8 cellular contexts compared by ENCODE assay signal in the genomic region with DNA sequence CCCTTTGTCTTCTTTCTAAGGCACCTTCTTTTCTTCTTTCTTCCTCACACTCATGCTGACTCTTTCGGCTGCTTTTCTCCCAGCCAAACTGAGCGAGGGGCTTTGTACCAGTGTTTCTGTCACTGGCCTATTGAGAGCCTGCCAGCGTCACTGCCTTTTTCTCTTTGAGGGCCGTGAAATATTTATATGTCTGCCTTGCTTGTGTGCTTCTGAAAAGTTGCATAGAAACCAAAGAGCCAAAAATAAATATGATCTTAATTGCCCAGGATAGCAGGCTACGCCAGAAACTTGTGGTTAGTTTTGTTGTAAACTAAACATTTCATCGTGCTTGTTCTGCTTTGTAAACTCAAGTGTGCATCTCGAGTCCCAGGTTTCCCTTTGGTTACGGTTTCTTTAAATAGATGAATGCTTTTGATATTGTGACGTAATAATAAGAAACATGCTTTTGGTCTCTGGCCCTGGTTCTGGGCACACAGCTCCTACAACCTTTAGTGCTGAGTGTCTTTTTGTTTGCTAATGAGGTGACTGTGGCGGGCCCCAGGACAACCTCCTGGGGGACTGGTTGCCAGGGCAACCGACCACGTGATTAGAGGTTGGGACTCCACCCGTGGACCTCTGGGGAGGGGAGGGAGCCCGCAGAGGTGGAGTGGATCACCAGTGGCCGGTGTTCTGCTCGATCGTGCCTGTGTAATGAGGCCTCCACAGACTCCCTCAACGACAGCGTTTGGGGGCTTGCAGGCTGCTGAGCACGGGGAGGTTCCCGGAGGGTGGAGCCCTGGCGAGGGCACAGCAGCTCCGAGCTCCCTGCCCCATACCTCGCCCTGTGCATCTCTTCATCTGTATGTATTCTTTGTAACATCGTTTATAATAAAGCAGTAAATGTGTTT. TPM values are rescaled to one million over a fixed set of nuclear protein-coding genes. Genes with fewer than 3 reads are reported as not detected.
DNase-seq lines count a peak whose midpoint lies in the region; ATAC-seq, FAIRE-seq and TF ChIP-seq lines count a peak whose summit lies in the region.

No MANE protein-coding gene starts in this region.

- H3K79me2 ChIP-seq in endothelial cell of umbilical vein (ENCODE audit: control insufficient read depth, insufficient read depth, low read length) = no peaks in the 10 kb centered on the region

- peak overlapping the region; percentile 46 to 77 for H3K27ac Mint-ChIP-seq in natural killer cell treated with Interleukin-12 subunit alpha and Interleukin-12 subunit beta and Interleukin-15 and Interleukin-18, amount 100 ng/mL, for 72 hours
- no peak overlapping the region for H3K27ac Mint-ChIP-seq in T-helper 2 cell treated with Interferon-gamma antibody and Interleukin-4, amounts not matched to agents 5 μg/mL and 100 μg/mL, for 36 hours

- peaks cover 8% of the 10 kb centered on the region; the same call in 1 of the 2 replicates for H3K4me1 ChIP-seq in SJCRH30
- no peaks in the 10 kb centered on the region for H3K4me1 ChIP-seq in endothelial cell of umbilical vein (ENCODE audit: control insufficient read depth, extremely low read depth, insufficient read depth, low read length)

- no TSS peak for BruUV-seq in endothelial cell of umbilical vein (replicated peaks; lab: Mats Ljungman, UMichigan)

- intact Hi-C loops in endothelial cell of umbilical vein (cut with micrococcal nuclease) = no loop called here

- no peak for TF ChIP-seq POLR2A in endothelial cell of umbilical vein (IDR thresholded peaks at IDR 0.05; ENCODE audit: low read depth, low read length)

- H3K9ac ChIP-seq in endothelial cell of umbilical vein (replicated peaks; ENCODE audit: extremely low read depth, insufficient read depth, low read length) = no peak overlapping the region

- H3K4me3 Mint-ChIP-seq in natural killer cell treated with Interleukin-12 subunit alpha and Interleukin-12 subunit beta and Interleukin-15 and Interleukin-18, amount 100 ng/mL, for 72 hours = peak overlapping the region; percentile 76
- no peak overlapping the region for H3K4me3 Mint-ChIP-seq in T-helper 2 cell treated with Interferon-gamma antibody and Interleukin-4, amounts not matched to agents 5 μg/mL and 100 μg/mL, for 36 hours

- no peaks in the 10 kb centered on the region for H3K9me1 ChIP-seq in endothelial cell of umbilical vein (replicated peaks; ENCODE audit: control insufficient read depth, extremely low read depth, insufficient read depth, low read length)

- no peak overlapping the region for H3K4me2 ChIP-seq in endothelial cell of umbilical vein (ENCODE audit: insufficient read depth, low read length)

- POLR2A ChIA-PET in endothelial cell of umbilical vein (lab: Charles Lee) = no interaction called here

- H3K9me3 ChIP-seq in SJCRH30 (replicated peaks) (no peaks in the 10 kb centered on the region), endothelial cell of umbilical vein (replicated peaks; ENCODE audit: control insufficient read depth, insufficient read depth, low read length) (no peaks in the 10 kb centered on the region)

- peaks cover 36 to 44% of the 10 kb centered on the region in 2 donors for H3K4me1 Mint-ChIP-seq in natural killer cell treated with Interleukin-12 subunit alpha and Interleukin-12 subunit beta and Interleukin-15 and Interleukin-18, amount 100 ng/mL, for 72 hours (ENCODE audit: low read depth in 2 of 2)
- H3K4me1 Mint-ChIP-seq in T-helper 2 cell treated with Interferon-gamma antibody and Interleukin-4, amounts not matched to agents 5 μg/mL and 100 μg/mL, for 36 hours (ENCODE audit: low read depth) = peaks cover 31% of the 10 kb centered on the region

- H2AFZ ChIP-seq in endothelial cell of umbilical vein (ENCODE audit: low read depth, low read length) = no peak overlapping the region

- dilution Hi-C loops in endothelial cell of umbilical vein (cut with MboI; ENCODE audit: extremely low pct_ligation_motif_present, low sequenced_read_pairs) = no loop called here

- peak; percentile 66 for ATAC-seq in GM21390 (IDR thresholded peaks at IDR 0.05; ENCODE audit: unreplicated experiment)
- peak; percentile 45 to 53 for ATAC-seq in natural killer cell treated with Interleukin-12 subunit alpha and Interleukin-12 subunit beta and Interleukin-15 and Interleukin-18, amount 100 ng/mL, for 72 hours

- H4K20me1 ChIP-seq in endothelial cell of umbilical vein (replicated peaks; ENCODE audit: control insufficient read depth, extremely low read depth, insufficient read depth, low read length) = no peaks in the 10 kb centered on the region

- H3K27me3 ChIP-seq in SJCRH30 (no peaks in the 10 kb centered on the region; the same call in 1 of the 2 replicates), endothelial cell of umbilical vein (ENCODE audit: control insufficient read depth in 2 of 2, insufficient read depth in 2 of 2, low read length in 2 of 2) (no peaks in the 10 kb centered on the region)

- peak; percentile 18 for FAIRE-seq in endothelial cell of umbilical vein (lab: Jason Lieb, UNC)

- no peaks in the 10 kb centered on the region for H3K36me3 ChIP-seq in SJCRH30
- peaks cover 0 to 2% of the 10 kb centered on the region in 2 experiments for H3K36me3 ChIP-seq in endothelial cell of umbilical vein (ENCODE audit: control insufficient read depth in 2 of 2, extremely low read depth in 1 of 2, insufficient read depth in 2 of 2, low read length in 2 of 2)

- H3K27ac ChIP-seq in SJCRH30 (no peak overlapping the region), endothelial cell of umbilical vein (ENCODE audit: insufficient read depth, low read depth, low read length) (no peak overlapping the region)

- no peak for TF ChIP-seq CTCF in endothelial cell of umbilical vein (IDR thresholded peaks at IDR 0.05; ENCODE audit: extremely low read depth in 1 of 2, insufficient read depth in 1 of 2, low read depth in 1 of 2, low read length in 2 of 2)

- H3K4me3 ChIP-seq in GM08714 (ENCODE audit: low read length) = peak overlapping the region; percentile 35; the same call in 1 of the 2 replicates
- peak overlapping the region; percentile 27 for H3K4me3 ChIP-seq in SJCRH30
- H3K4me3 ChIP-seq in endothelial cell of umbilical vein (replicated peaks in 1 of 3; ENCODE audit: insufficient read depth in 1 of 3, low read depth in 1 of 3, low read length in 3 of 3) = no peak overlapping the region

- peaks cover 8% of the 10 kb centered on the region for H3K36me3 Mint-ChIP-seq in natural killer cell treated with Interleukin-12 subunit alpha and Interleukin-12 subunit beta and Interleukin-15 and Interleukin-18, amount 100 ng/mL, for 72 hours
- peaks cover 40% of the 10 kb centered on the region for H3K36me3 Mint-ChIP-seq in T-helper 2 cell treated with Interferon-gamma antibody and Interleukin-4, amounts not matched to agents 5 μg/mL and 100 μg/mL, for 36 hours (ENCODE audit: low read depth)

- H3K27me3 Mint-ChIP-seq in natural killer cell treated with Interleukin-12 subunit alpha and Interleukin-12 subunit beta and Interleukin-15 and Interleukin-18, amount 100 ng/mL, for 72 hours = no peaks in the 10 kb centered on the region
- no peaks in the 10 kb centered on the region for H3K27me3 Mint-ChIP-seq in T-helper 2 cell treated with Interferon-gamma antibody and Interleukin-4, amounts not matched to agents 5 μg/mL and 100 μg/mL, for 36 hours (ENCODE audit: low read depth)

- peak; percentile 81 for DNase-seq in HT-29 (ENCODE audit: low spot score)
- DNase-seq in SJCRH30 = peak; percentile 30 to 42
- no peak for DNase-seq in endothelial cell of umbilical vein (ENCODE audit: low read depth, low spot score)
- DNase-seq in natural killer cell treated with Interleukin-12 subunit alpha and Interleukin-12 subunit beta and Interleukin-15 and Interleukin-18, amount 100 ng/mL, for 72 hours (ENCODE audit: low spot score) = no peak
- no peak for DNase-seq in NCI-H82 (lab: John Stamatoyannopoulos, UW)
- no peak for DNase-seq in T-helper 2 cell treated with Interferon-gamma antibody and Interleukin-4, amounts not matched to agents 5 μg/mL and 100 μg/mL, for 36 hours (ENCODE audit: low spot score)

- no peaks in the 10 kb centered on the region for H3K9me3 Mint-ChIP-seq in natural killer cell treated with Interleukin-12 subunit alpha and Interleukin-12 subunit beta and Interleukin-15 and Interleukin-18, amount 100 ng/mL, for 72 hours
- H3K9me3 Mint-ChIP-seq in T-helper 2 cell treated with Interferon-gamma antibody and Interleukin-4, amounts not matched to agents 5 μg/mL and 100 μg/mL, for 36 hours = no peaks in the 10 kb centered on the region

- CTCF ChIA-PET in endothelial cell of umbilical vein (lab: Charles Lee) = interaction anchor here (1.3 kb wide), 1 partner anchor 10 kb away, joined by 3 read pairs; no protein-coding TSS in a partner anchor

TF ChIP-seq in endothelial cell of umbilical vein, 7 proteins besides CTCF, POLR2A, EP300 and RAD21 (continues in another document):
- no peak for TF ChIP-seq EZH2 (IDR thresholded peaks at IDR 0.05; ENCODE audit: borderline replicate concordance, low read depth, low read length, severe bottlenecking)

RNA-seq across cellular contexts. Expression of a gene that starts 10.9 kb away (rescaled TPM):
- total RNA-seq in HT-29 (2014; rRNA removed; shearing (Covaris generic)) = 96.0 and 102 TPM in 2 replicates
- not detected in 2 replicates for total RNA-seq in SJCRH30 (2014; rRNA removed; shearing (Covaris generic))
- total RNA-seq in endothelial cell of umbilical vein = 7.6 and 11.2 TPM in 2 replicates
- polyA plus RNA-seq in endothelial cell of umbilical vein = 4.6 and 4.7 TPM in 2 replicates
- 4.1 and 5.0 TPM in 2 replicates for polyA plus RNA-seq in endothelial cell of umbilical vein (2011; cell fraction: cytosol; rRNA removed)
- polyA plus RNA-seq in endothelial cell of umbilical vein (2011; cell fraction: nucleus; rRNA removed) = 8.0 and 9.1 TPM in 2 replicates
- polyA plus RNA-seq in endothelial cell of umbilical vein (2012) = 9.5 and 16.5 TPM in 2 replicates
- 5.4 and 9.8 TPM in 2 replicates for polyA minus RNA-seq in endothelial cell of umbilical vein
- 7.1 TPM for polyA minus RNA-seq in endothelial cell of umbilical vein (2011; cell fraction: cytosol; rRNA and poly(A)+ RNA removed)
- 6.2 and 9.9 TPM in 2 replicates for polyA minus RNA-seq in endothelial cell of umbilical vein (2011; cell fraction: nucleus; rRNA and poly(A)+ RNA removed)
- total RNA-seq in natural killer cell treated with Interleukin-12 subunit alpha and Interleukin-12 subunit beta and Interleukin-15 and Interleukin-18, amount 100 ng/mL, for 72 hours = 10 to 100 TPM; 17.2 to 22.5 TPM

RNA-seq across cellular contexts. Expression of a gene that starts 28.6 kb away (rescaled TPM):
- 1.9 and 2.7 TPM in 2 replicates for total RNA-seq in HT-29 (2014; rRNA removed; shearing (Covaris generic))
- total RNA-seq in SJCRH30 (2014; rRNA removed; shearing (Covaris generic)) = not detected in 2 replicates
- total RNA-seq in endothelial cell of umbilical vein = not detected in 2 replicates
- polyA plus RNA-seq in endothelial cell of umbilical vein = 0.08 TPM in 1 of 2 replicates, not detected in the other
- 0.07 and 0.08 TPM in 2 replicates for polyA plus RNA-seq in endothelial cell of umbilical vein (2011; cell fraction: cytosol; rRNA removed)
- polyA plus RNA-seq in endothelial cell of umbilical vein (2011; cell fraction: nucleus; rRNA removed) = 0.13 and 0.20 TPM in 2 replicates
- 0.12 and 0.44 TPM in 2 replicates for polyA plus RNA-seq in endothelial cell of umbilical vein (2012)
- polyA minus RNA-seq in endothelial cell of umbilical vein = not detected in 2 replicates
- polyA minus RNA-seq in endothelial cell of umbilical vein (2011; cell fraction: cytosol; rRNA and poly(A)+ RNA removed) = not detected
- not detected in 2 replicates for polyA minus RNA-seq in endothelial cell of umbilical vein (2011; cell fraction: nucleus; rRNA and poly(A)+ RNA removed)
- total RNA-seq in natural killer cell treated with Interleukin-12 subunit alpha and Interleukin-12 subunit beta and Interleukin-15 and Interleukin-18, amount 100 ng/mL, for 72 hours = under 1 TPM in 1 of 2 donors, not detected in 1; 0.25 TPM

Comparison
In these comparisons a context has a peak if more than half of its experiments do, and no peak if none do; other contexts are left out.
1. H3K4me3 ChIP-seq: peak in GM08714 (single experiment) and SJCRH30 (single experiment); none in endothelial cell of umbilical vein (0 of 3).
2. DNase-seq: peak in HT-29 (single experiment) and SJCRH30 (2 of 2); none in endothelial cell of umbilical vein (single experiment), natural killer cell treated with Interleukin-12 subunit alpha and Interleukin-12 subunit beta and Interleukin-15 and Interleukin-18, amount 100 ng/mL, for 72 hours (single experiment), NCI-H82 (single experiment) and T-helper 2 cell treated with Interferon-gamma antibody and Interleukin-4, amounts not matched to agents 5 μg/mL and 100 μg/mL, for 36 hours (single experiment).